Comparison of ENCODE assay signal across 28 cellular contexts in genomic region chr10:7580520-7580919, GRCh38.
"Had no signal": no experiment of that assay in that cellular context is flagged by ENCODE, and none has a peak within 500 bp of the region (broad histone marks: within the 10 kb centered on the region; RNA-seq: fewer than 3 reads in every experiment).

No MANE protein-coding gene starts in this region.

- H3K36me3 Mint-ChIP-seq: immature natural killer cell; mesothelial cell of epicardium; naive B cell; natural killer cell; neural progenitor cell; stimulated activated memory B cell treated with anti-CD40 and anti-IgM and Interleukin-4, amounts not matched to agents 10 μg/mL and 1 μg/mL and 100 μg/mL, for 72 hours; type B pancreatic cell had no signal

- H3K27ac Mint-ChIP-seq: immature natural killer cell; mesothelial cell of epicardium; naive B cell; natural killer cell; nephron progenitor cell; neural progenitor cell; progenitor cell of endocrine pancreas; stimulated activated memory B cell treated with anti-CD40 and anti-IgM and Interleukin-4, amounts not matched to agents 10 μg/mL and 1 μg/mL and 100 μg/mL, for 72 hours; stimulated activated naive CD8-positive, alpha-beta T cell treated with anti-CD3 and anti-CD28 coated beads, Interleukin-15, amount 100 ng/mL, for 72 hours; type B pancreatic cell had no signal

- H3K9ac ChIP-seq: neural progenitor cell, parathyroid adenoma had no signal

- H3K4me1 ChIP-seq: left lung, lower lobe of right lung, neural progenitor cell, parathyroid adenoma, right atrium auricular region, right lobe of liver, uterus had no signal

- H3K27me3 ChIP-seq: left lung, neural progenitor cell, neutrophil, right atrium auricular region, right lobe of liver, tibial nerve, uterus had no signal

- H3K4me1 Mint-ChIP-seq: immature natural killer cell; naive B cell; natural killer cell; stimulated activated memory B cell treated with anti-CD40 and anti-IgM and Interleukin-4, amounts not matched to agents 10 μg/mL and 1 μg/mL and 100 μg/mL, for 72 hours had no signal

- H3K9me3 Mint-ChIP-seq: mesothelial cell of epicardium; naive B cell; natural killer cell; nephron progenitor cell; neural progenitor cell; stimulated activated memory B cell treated with anti-CD40 and anti-IgM and Interleukin-4, amounts not matched to agents 10 μg/mL and 1 μg/mL and 100 μg/mL, for 72 hours; stimulated activated naive CD8-positive, alpha-beta T cell treated with anti-CD3 and anti-CD28 coated beads, Interleukin-15, amount 100 ng/mL, for 72 hours; type B pancreatic cell had no signal

- H3K4me3 Mint-ChIP-seq: immature natural killer cell; mesothelial cell of epicardium; naive B cell; natural killer cell; nephron progenitor cell; neural progenitor cell; stimulated activated memory B cell treated with anti-CD40 and anti-IgM and Interleukin-4, amounts not matched to agents 10 μg/mL and 1 μg/mL and 100 μg/mL, for 72 hours; stimulated activated naive CD8-positive, alpha-beta T cell treated with anti-CD3 and anti-CD28 coated beads, Interleukin-15, amount 100 ng/mL, for 72 hours; type B pancreatic cell had no signal

- H3K36me3 ChIP-seq: left lung, lower lobe of right lung, neural progenitor cell, neutrophil, right atrium auricular region, right lobe of liver, uterus had no signal

- H3K4me2 ChIP-seq: hepatocyte, neural progenitor cell had no signal

- H3K27me3 Mint-ChIP-seq: stimulated activated memory B cell treated with anti-CD40 and anti-IgM and Interleukin-4, amounts not matched to agents 10 μg/mL and 1 μg/mL and 100 μg/mL, for 72 hours; stimulated activated naive CD8-positive, alpha-beta T cell treated with anti-CD3 and anti-CD28 coated beads, Interleukin-15, amount 100 ng/mL, for 72 hours; type B pancreatic cell had no signal

- H3K4me3 ChIP-seq: hepatocyte, left lung, lower lobe of right lung, neural progenitor cell, right atrium auricular region, right lobe of liver, skin epidermis, tibial nerve, uterus had no signal

- H3K27ac ChIP-seq: hepatocyte, left lung, lower lobe of right lung, neural progenitor cell, neutrophil, parathyroid adenoma, right atrium auricular region, right lobe of liver, skin epidermis, tibial nerve, uterus had no signal

- H3K79me2 ChIP-seq: hepatocyte, parathyroid adenoma had no signal

- H3K9me3 ChIP-seq: left lung, lower lobe of right lung, neutrophil, right atrium auricular region, right lobe of liver, tibial nerve, uterus had no signal

- ATAC-seq: left colon; left lung; lower lobe of right lung; natural killer cell; right lobe of liver; stimulated activated memory B cell treated with anti-CD40 and anti-IgM and Interleukin-4, amounts not matched to agents 10 μg/mL and 1 μg/mL and 100 μg/mL, for 72 hours; stimulated activated naive CD8-positive, alpha-beta T cell treated with anti-CD3 and anti-CD28 coated beads, Interleukin-15, amount 100 ng/mL, for 72 hours had no signal

- DNase-seq: immature natural killer cell; kidney; left colon; left lung; lower lobe of right lung; mammary epithelial cell; mesenchymal stem cell; naive B cell; natural killer cell; nephron progenitor cell; occipital lobe; right lobe of liver; stimulated activated CD4-positive, alpha-beta T cell treated with anti-CD3 and anti-CD28 coated beads, Interleukin-4, amount 100 ng/mL, for 24 hours; stimulated activated naive CD4-positive, alpha-beta T cell treated with Interleukin-2 at 50 U/mL for 16 hours; stimulated activated naive CD8-positive, alpha-beta T cell treated with anti-CD3 and anti-CD28 coated beads, Interleukin-15, amount 100 ng/mL, for 72 hours; substantia nigra; uterus had no signal
